Comparison of ENCODE assay signal across 10 cellular contexts in genomic region chr1:16915627-16915973, GRCh38. TPM values are rescaled to one million over a fixed set of nuclear protein-coding genes. Genes with fewer than 3 reads are reported as not detected.
DNase-seq lines count a peak whose midpoint lies in the region; ATAC-seq, FAIRE-seq and TF ChIP-seq lines count a peak whose summit lies in the region.
"Had no signal": no experiment of that assay in that cellular context is flagged by ENCODE, and none has a peak within 500 bp of the region (broad histone marks: within the 10 kb centered on the region; RNA-seq: fewer than 3 reads in every experiment).

No MANE protein-coding gene starts in this region.

- H3K9me3 ChIP-seq in colonic mucosa (no peaks in the 10 kb centered on the region), body of pancreas (no peaks in the 10 kb centered on the region)

- H3K4me3 Mint-ChIP-seq in nephron progenitor cell: peak overlapping the region; percentile 82

- H3K27ac Mint-ChIP-seq in nephron progenitor cell: no peak overlapping the region

- no peak overlapping the region for H3K4me3 ChIP-seq in KMS-11 (IDR thresholded peaks at IDR 0.05; ENCODE audit: insufficient read depth, low read depth, low read length)
- H3K4me3 ChIP-seq in astrocyte of the spinal cord (ENCODE audit: low read depth, low read length): no peak overlapping the region
- no peak overlapping the region for H3K4me3 ChIP-seq in colonic mucosa
- no peak overlapping the region for H3K4me3 ChIP-seq in body of pancreas
- H3K4me3 ChIP-seq: SJSA1 had no signal

- no peaks in the 10 kb centered on the region for H4K20me1 ChIP-seq in KMS-11 (ENCODE audit: insufficient read depth)

- FAIRE-seq in H54 (lab: Jason Lieb, UNC): no peak

- H3K4me2 ChIP-seq in KMS-11: peak overlapping the region; percentile 78; the same call in 1 of the 2 replicates

- H3K27me3 ChIP-seq in KMS-11 (ENCODE audit: insufficient read depth, low read depth): peaks cover 2% of the 10 kb centered on the region; the same call in 1 of the 2 replicates
- H3K27me3 ChIP-seq in colonic mucosa: no peaks in the 10 kb centered on the region
- no peaks in the 10 kb centered on the region for H3K27me3 ChIP-seq in body of pancreas
- H3K27me3 ChIP-seq: SJSA1 had no signal

- H3K27ac ChIP-seq in KMS-11: no peak overlapping the region
- no peak overlapping the region for H3K27ac ChIP-seq in colonic mucosa
- H3K27ac ChIP-seq in body of pancreas: no peak overlapping the region
- H3K27ac ChIP-seq: SJSA1 had no signal

- DNase-seq in NCI-H2196 (lab: John Stamatoyannopoulos, UW; ENCODE audit: unreplicated experiment) (peak; percentile 20), NCI-H2196 treated with DMSO at 0.1 percent for 48 hours (lab: John Stamatoyannopoulos, UW; ENCODE audit: unreplicated experiment) (no peak), astrocyte of the spinal cord (ENCODE audit: low read depth, low spot score) (no peak), nephron progenitor cell (no peak), colonic mucosa (no peak), H54 (ENCODE audit: insufficient read length, low spot score) (no peak), body of pancreas (no peak)
- DNase-seq: stimulated activated CD4-positive, alpha-beta T cell treated with anti-CD3 and anti-CD28 coated beads, Interleukin-1b, Interleukin-23, amount 100 ng/mL, for 48 hours had no signal

- H3K36me3 Mint-ChIP-seq in nephron progenitor cell (ENCODE audit: low read depth): no peaks in the 10 kb centered on the region

- peaks cover 15% of the 10 kb centered on the region for H3K4me1 ChIP-seq in KMS-11 (ENCODE audit: low read depth, poor library complexity, severe bottlenecking)
- peaks cover 6% of the 10 kb centered on the region for H3K4me1 ChIP-seq in colonic mucosa
- peaks cover 18% of the 10 kb centered on the region for H3K4me1 ChIP-seq in body of pancreas

- H3K4me1 Mint-ChIP-seq in nephron progenitor cell: peaks cover 38% of the 10 kb centered on the region

- intact Hi-C loops in colonic mucosa (cut with DNase I) (no loop called here), body of pancreas (cut with DNase I) (no loop called here)

- no peaks in the 10 kb centered on the region for H3K79me2 ChIP-seq in KMS-11 (ENCODE audit: insufficient read depth, low read depth)

- peaks cover 9% of the 10 kb centered on the region for H3K27me3 Mint-ChIP-seq in nephron progenitor cell (ENCODE audit: low read depth, poor library complexity)

- no peak overlapping the region for H2AFZ ChIP-seq in KMS-11 (ENCODE audit: low read depth)

- 74 to 92% methylated on average over 4 of the region's 4 CpGs for WGBS in body of pancreas, 2 donors

- in situ Hi-C loops in astrocyte of the spinal cord (cut with HindIII; ENCODE audit: low sequenced_read_pairs): no loop called here

- ATAC-seq in body of pancreas: no peak

- TF ChIP-seq CTCF in KMS-11 (conservative IDR thresholded peaks at IDR 0.05; ENCODE audit: low read depth, low read length) (0 out of 2 replicates have a peak, but pooled peaks have one; percentile 15), astrocyte of the spinal cord (IDR thresholded peaks at IDR 0.05; ENCODE audit: low read depth, low read length) (peak; percentile 19), nephron progenitor cell (IDR thresholded peaks at IDR 0.05) (no peak), colonic mucosa (IDR thresholded peaks at IDR 0.05) (no peak), body of pancreas (IDR thresholded peaks at IDR 0.05) (no peak)

- TF ChIP-seq POLR2A in H54 (IDR thresholded peaks at IDR 0.05; ENCODE audit: low read depth, low read length) (no peak), body of pancreas (IDR thresholded peaks at IDR 0.05) (no peak)

- H3K9me3 Mint-ChIP-seq in nephron progenitor cell: no peaks in the 10 kb centered on the region

- H3K9ac ChIP-seq in KMS-11: no peak overlapping the region
- no peak overlapping the region for H3K9ac ChIP-seq in colonic mucosa (ENCODE audit: low read depth in 2 of 2, low read length in 2 of 2)

- H3K36me3 ChIP-seq in KMS-11 (ENCODE audit: insufficient read depth) (no peaks in the 10 kb centered on the region), colonic mucosa (no peaks in the 10 kb centered on the region), body of pancreas (replicated peaks in 1 of 2; ENCODE audit: insufficient read depth in 1 of 2, low read depth in 2 of 2) (no peaks in the 10 kb centered on the region)

RNA-seq across cellular contexts. Expression of gene CROCC, which starts 6.1 kb away (rescaled TPM):
- total RNA-seq in colonic mucosa (10 to 100 TPM in 1 of 2 donors, 1 to 10 TPM in 1; 6.9 to 21.6 TPM), body of pancreas (100 to 1,000 TPM in 1 of 2 donors, 10 to 100 TPM in 1; 49.8 to 151 TPM)

RNA-seq across cellular contexts. Expression of gene RNU1-2, which starts 19.8 kb away (rescaled TPM):
- total RNA-seq in colonic mucosa (1,000 to 10,000 TPM; 1,159 to 2,517 TPM), body of pancreas (over 10,000 TPM in 1 of 2 donors, under 1 TPM in 1; under 0.01 to 15,479 TPM)

Comparison
In these comparisons a context has a peak if more than half of its experiments do, and no peak if none do; other contexts are left out.
1. CTCF ChIP-seq: peak in KMS-11 (single experiment) and astrocyte of the spinal cord (single experiment); none in nephron progenitor cell (single experiment), colonic mucosa (single experiment) and body of pancreas (0 of 7).